8 cellular contexts compared by ENCODE assay signal in the genomic region with DNA sequence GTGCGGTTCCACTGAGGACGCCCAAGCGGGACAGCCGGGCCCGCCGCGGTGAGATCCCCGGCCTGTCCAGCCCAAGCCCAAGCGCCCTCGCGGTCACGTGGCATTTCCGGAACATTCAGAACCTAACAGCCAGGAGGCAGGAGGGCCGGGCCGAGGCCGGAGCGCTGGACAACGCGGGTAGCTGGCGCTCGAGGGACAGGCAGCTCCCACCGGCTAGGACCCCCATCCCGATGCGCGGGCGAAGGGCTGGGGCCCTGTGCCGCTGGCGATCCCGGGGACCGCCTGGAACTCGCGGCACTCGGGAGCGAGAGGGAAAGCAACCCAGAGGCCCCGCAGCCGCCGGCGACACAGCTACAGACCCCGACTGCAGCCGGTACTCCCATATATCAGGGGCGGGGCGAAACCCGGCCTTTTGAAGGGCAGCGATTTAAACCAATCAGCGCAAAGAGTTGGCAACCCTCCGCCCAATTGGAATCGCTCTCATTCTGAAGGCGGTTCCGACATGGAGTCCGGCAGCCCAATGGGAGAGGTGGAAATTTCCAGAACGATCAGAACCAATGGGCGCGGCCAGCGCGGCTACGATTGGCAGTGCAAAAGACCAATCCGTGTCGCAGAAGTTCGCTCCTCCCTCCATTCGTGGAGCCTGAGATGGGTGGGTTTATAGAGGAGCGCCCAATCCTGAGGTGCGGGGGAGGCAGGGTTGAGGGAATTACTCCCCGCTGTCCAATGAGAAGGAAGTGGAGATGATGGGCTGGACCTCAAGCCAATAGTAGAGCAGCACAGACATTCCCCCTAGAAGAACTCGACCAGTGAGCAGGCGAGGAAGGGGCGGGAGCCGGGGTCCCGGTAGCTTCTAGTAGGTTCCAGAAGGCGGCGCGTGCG. TPM values are rescaled to one million over a fixed set of nuclear protein-coding genes. Genes with fewer than 3 reads are reported as not detected.
DNase-seq lines count a peak whose midpoint lies in the region; ATAC-seq, FAIRE-seq and TF ChIP-seq lines count a peak whose summit lies in the region.

STIP1 (plus strand) TSS at position 849 of the 882 bp plus-strand sequence. CDS start 91 bp downstream, outside the sequence.

- H3K9me3 ChIP-seq in AG04450 (ENCODE audit: control insufficient read depth, insufficient read depth, low read length) (no peaks in the 10 kb centered on the region; the same call in 1 of the 2 replicates), WERI-Rb-1 (ENCODE audit: severe bottlenecking) (no peaks in the 10 kb centered on the region), smooth muscle cell (replicated peaks; ENCODE audit: low read depth) (no peaks in the 10 kb centered on the region)

- H3K79me2 ChIP-seq in smooth muscle cell (ENCODE audit: low read depth) = peaks cover 15% of the 10 kb centered on the region

- peaks cover 16% of the 10 kb centered on the region for H4K20me1 ChIP-seq in smooth muscle cell (ENCODE audit: low read depth)

- H3K27me3 ChIP-seq in AG04450 (ENCODE audit: control insufficient read depth, insufficient read depth, low read length) = no peaks in the 10 kb centered on the region
- H3K27me3 ChIP-seq in WERI-Rb-1 (ENCODE audit: insufficient read depth, low read depth, severe bottlenecking) = no peaks in the 10 kb centered on the region
- H3K27me3 ChIP-seq in bronchial epithelial cell (ENCODE audit: control insufficient read depth, insufficient read depth, low read length) = no peaks in the 10 kb centered on the region
- no peaks in the 10 kb centered on the region for H3K27me3 ChIP-seq in smooth muscle cell (ENCODE audit: low read depth)

- DNase-seq in AG04450 (ENCODE audit: low read depth, low spot score) = peak; percentile 100
- DNase-seq in NCI-H2227 (lab: John Stamatoyannopoulos, UW; ENCODE audit: unreplicated experiment) = peak; percentile 100
- peak; percentile 99 for DNase-seq in WERI-Rb-1
- peak; percentile 100 for DNase-seq in bronchial epithelial cell (ENCODE audit: low read depth)
- DNase-seq in iPS-NIHi11 (ENCODE audit: low spot score) = peak; percentile 94
- peak; percentile 100 for DNase-seq in smooth muscle cell (lab: John Stamatoyannopoulos, UW; ENCODE audit: unreplicated experiment)

- peak within 1 kb of the TSS; percentile 70 for H3K9ac ChIP-seq in smooth muscle cell (ENCODE audit: low read depth)

- CTCF ChIA-PET in AG04450 (lab: Charles Lee) = interaction anchor here (0.5 to 1.5 kb wide), 8 partner anchors 20 to 1280 kb away, joined by 3 to 7 read pairs (median 4); no protein-coding TSS in a partner anchor

- peaks cover 19% of the 10 kb centered on the region for H3K36me3 ChIP-seq in WERI-Rb-1
- H3K36me3 ChIP-seq in bronchial epithelial cell (ENCODE audit: control insufficient read depth, insufficient read depth, low read length) = peaks cover 3% of the 10 kb centered on the region
- H3K36me3 ChIP-seq in smooth muscle cell (ENCODE audit: low read depth) = no peaks in the 10 kb centered on the region

- peak; percentile 52 for FAIRE-seq in bronchial epithelial cell (lab: Jason Lieb, UNC)

- peak within 1 kb of the TSS; percentile 38 for H2AFZ ChIP-seq in smooth muscle cell (ENCODE audit: low read depth)

- H3K27ac ChIP-seq in AG04450 (ENCODE audit: low read depth, low read length) (peak within 1 kb of the TSS; percentile 96), WERI-Rb-1 (peak within 1 kb of the TSS; percentile 95), smooth muscle cell (ENCODE audit: low read depth) (peak within 1 kb of the TSS; percentile 75)

- H3F3A ChIP-seq in smooth muscle cell (ENCODE audit: low read depth) = peaks cover 6% of the 10 kb centered on the region

- WGBS in smooth muscle cell (ENCODE audit: low lambda C conversion rate) = under 1% methylated on average over 72 of the region's 72 CpGs

- peak; percentile 85 for ATAC-seq in GM18873 (IDR thresholded peaks at IDR 0.05; ENCODE audit: low FRiP score, unreplicated experiment)
- peak; percentile 83 for ATAC-seq in HG03139 (IDR thresholded peaks at IDR 0.05; ENCODE audit: unreplicated experiment)

- TF ChIP-seq CTCF in AG04450 (IDR thresholded peaks at IDR 0.05; ENCODE audit: low read depth, low read length) (peak; percentile 52), WERI-Rb-1 (IDR thresholded peaks at IDR 0.05; ENCODE audit: low read depth, low read length) (no peak), bronchial epithelial cell (IDR thresholded peaks at IDR 0.05; ENCODE audit: insufficient read depth, low read length, severe bottlenecking) (peak; percentile 70), smooth muscle cell (IDR thresholded peaks at IDR 0.05; ENCODE audit: borderline replicate concordance, insufficient read depth, poor library complexity, severe bottlenecking) (peak; percentile 14)

- H3K4me2 ChIP-seq in smooth muscle cell = peak within 1 kb of the TSS; percentile 85

- H3K4me1 ChIP-seq in smooth muscle cell (ENCODE audit: low read depth) = peaks cover 7% of the 10 kb centered on the region

- H3K4me3 ChIP-seq in AG04450 (ENCODE audit: low read depth, low read length) = peak within 1 kb of the TSS; percentile 75
- peak within 1 kb of the TSS; percentile 85 for H3K4me3 ChIP-seq in WERI-Rb-1 (ENCODE audit: low read depth, low read length)
- H3K4me3 ChIP-seq in bronchial epithelial cell (ENCODE audit: low read depth, low read length) = peak within 1 kb of the TSS; percentile 73
- H3K4me3 ChIP-seq in smooth muscle cell = peak within 1 kb of the TSS; percentile 67

- POLR2A ChIA-PET in AG04450 (lab: Yijun Ruan, JAX) = interaction anchor here (0.5 to 2.5 kb wide), 22 partner anchors 11 to 347 kb away, joined by 3 to 27 read pairs (median 4); partner anchors contain the start of genes ESRRA, FERMT3, FKBP2 and MACROD1

RNA-seq across cellular contexts. Expression of gene STIP1, which starts in this region (rescaled TPM):
- 166 and 171 TPM in 2 replicates for polyA plus RNA-seq in AG04450 (2011; rRNA removed)
- polyA minus RNA-seq in AG04450 (2011; rRNA and poly(A)+ RNA removed) = 289 and 348 TPM in 2 replicates
- total RNA-seq in bronchial epithelial cell = 102 and 103 TPM in 2 replicates
- 103 and 114 TPM in 2 replicates for total RNA-seq in smooth muscle cell
- polyA plus RNA-seq in smooth muscle cell = 117 and 129 TPM in 2 replicates

Comparison
In these comparisons a context has a peak if more than half of its experiments do, and no peak if none do; other contexts are left out.
1. Peak in every context shown above with its lines: DNase-seq, ATAC-seq, H3K4me3 ChIP-seq and H3K27ac ChIP-seq.